Comparison of ENCODE assay signal across 12 cellular contexts in the genomic region with DNA sequence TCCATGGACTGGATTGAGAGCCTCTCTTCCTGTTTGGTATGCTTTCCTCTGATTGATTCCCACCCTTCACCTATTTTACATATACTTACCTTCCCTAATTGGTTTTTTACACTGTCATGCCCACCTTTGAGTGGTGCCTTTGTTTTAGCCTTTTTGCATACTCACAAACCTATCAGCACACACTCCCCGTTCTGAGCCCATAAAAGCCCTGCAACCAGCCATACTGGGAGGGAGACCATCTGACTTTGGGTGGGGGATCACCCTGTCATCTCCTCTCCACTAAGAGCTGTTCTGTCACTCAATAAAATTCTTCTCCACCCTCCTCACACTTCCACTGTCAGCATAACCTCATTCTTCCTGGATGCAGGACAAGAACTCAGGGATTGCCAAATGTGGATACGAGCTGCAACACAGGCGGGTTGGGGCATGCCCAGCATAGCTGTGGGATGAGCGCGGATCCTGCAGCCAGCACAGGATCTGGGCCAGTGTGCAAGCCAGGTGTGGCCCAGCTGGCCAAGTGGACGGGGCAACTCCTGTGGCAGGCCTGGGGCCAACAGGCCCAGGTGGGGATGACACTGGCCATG. TPM values are rescaled to one million over a fixed set of nuclear protein-coding genes. Genes with fewer than 3 reads are reported as not detected.
A peak's percentile ranks its signal among the peaks of the same experiment; 100 is the strongest.
DNase-seq lines count a peak whose midpoint lies in the region; ATAC-seq and TF ChIP-seq lines count a peak whose summit lies in the region.
"Had no signal": no experiment of that assay in that cellular context is flagged by ENCODE, and none has a peak within 500 bp of the region (broad histone marks: within the 10 kb centered on the region; RNA-seq: fewer than 3 reads in every experiment).

No MANE protein-coding gene starts in this region.

- H3K4me1 ChIP-seq in OCI-LY7 (ENCODE audit: insufficient read depth, low read length, poor library complexity, severe bottlenecking) (peaks cover 63% of the 10 kb centered on the region), spleen (peaks cover 0 to 42% (median 13%) of the 10 kb centered on the region in 6 donors)

- no peak for ATAC-seq in HG03135 (IDR thresholded peaks at IDR 0.05; ENCODE audit: unreplicated experiment)
- ATAC-seq: stimulated activated naive B cell treated with anti-CD40 and anti-IgM and Interleukin-4, amounts not matched to agents 10 μg/mL and 1 μg/mL and 100 μg/mL, for 72 hours had no signal

- H3K9me2 ChIP-seq in OCI-LY7 (ENCODE audit: insufficient read depth, low read length), result no peaks in the 10 kb centered on the region

- H3K9me3 ChIP-seq in OCI-LY7 (ENCODE audit: low read length) (no peaks in the 10 kb centered on the region), spleen (peaks cover 0 to 3% (median 0%) of the 10 kb centered on the region in 8 donors)
- H3K9me3 ChIP-seq: pancreas had no signal

- no peaks in the 10 kb centered on the region for H3K27me3 ChIP-seq in spleen (replicated peaks in 1 of 7)
- H3K27me3 ChIP-seq: pancreas had no signal

- CTCF ChIA-PET in OCI-LY7 (lab: Charles Lee; ENCODE audit: unreplicated experiment), result no interaction called here

- H3K36me3 ChIP-seq in OCI-LY7 (ENCODE audit: insufficient read depth, low read length) (no peaks in the 10 kb centered on the region), spleen (no peaks in the 10 kb centered on the region)
- H3K36me3 ChIP-seq: pancreas had no signal

- no peaks in the 10 kb centered on the region for H4K20me1 ChIP-seq in OCI-LY7 (ENCODE audit: insufficient read depth, low read length)

- H3K4me3 ChIP-seq in OCI-LY7 (ENCODE audit: low read depth, low read length, poor library complexity, severe bottlenecking) (no peak overlapping the region), fibroblast of pulmonary artery (replicated peaks; ENCODE audit: low read depth, low read length) (no peak overlapping the region), spleen (no peak overlapping the region)
- H3K4me3 ChIP-seq: pancreas had no signal

- intact Hi-C loops in OCI-LY7 (cut with micrococcal nuclease; ENCODE audit: unreplicated experiment), result no loop called here
- intact Hi-C loops in spleen (cut with DNase I; ENCODE audit: low total_unique reads), result no loop called here

- POLR2A ChIA-PET in OCI-LY7 (lab: Charles Lee), result interaction anchor here (0.7 to 1.8 kb wide), 3 partner anchors 10 to 20 kb away, joined by 4 to 11 read pairs (median 6); partner anchors contain the start of genes MOB1A and MTHFD2

- TF ChIP-seq CTCF in OCI-LY7 (conservative IDR thresholded peaks at IDR 0.05; ENCODE audit: low read length) (no peak), fibroblast of pulmonary artery (IDR thresholded peaks at IDR 0.05; ENCODE audit: low read length, missing control alignments) (no peak), spleen (IDR thresholded peaks at IDR 0.05 in 8 of 11, conservative IDR thresholded peaks at IDR 0.05 in 3 of 11) (no peak)

- no peaks in the 10 kb centered on the region for H3K79me2 ChIP-seq in OCI-LY7 (ENCODE audit: insufficient read depth, low read depth, low read length)

- peak; percentile 46 for DNase-seq in NCI-H2196 (lab: John Stamatoyannopoulos, UW; ENCODE audit: unreplicated experiment)
- DNase-seq in NCI-H2196 treated with DMSO at 0.1 percent for 48 hours (lab: John Stamatoyannopoulos, UW; ENCODE audit: unreplicated experiment), result no peak
- no peak for DNase-seq in OCI-LY7 (ENCODE audit: low spot score)
- peak; percentile 59 for DNase-seq in fibroblast of pulmonary artery (ENCODE audit: low read depth)
- peak; percentile 80 for DNase-seq in spleen
- DNase-seq in NCI-H2227 (lab: John Stamatoyannopoulos, UW; ENCODE audit: unreplicated experiment), result no peak
- DNase-seq in activated effector memory CD4-positive, alpha-beta T cell treated with Interleukin-2 at 50 U/mL for 16 hours, result no peak
- DNase-seq: effector CD8-positive, alpha-beta T cell; NCI-H774; pancreas; stimulated activated naive B cell treated with anti-CD40 and anti-IgM and Interleukin-4, amounts not matched to agents 10 μg/mL and 1 μg/mL and 100 μg/mL, for 72 hours had no signal

- H3K4me2 ChIP-seq in OCI-LY7 (ENCODE audit: low read length), result peak overlapping the region; percentile 6; the same call in 1 of the 2 replicates

- peak overlapping the region; percentile 66 for H2AFZ ChIP-seq in OCI-LY7 (ENCODE audit: low read length)

- TF ChIP-seq POLR2A in spleen (IDR thresholded peaks at IDR 0.05), result no peak

- H3K27ac ChIP-seq in OCI-LY7 (ENCODE audit: low read depth, low read length, poor library complexity, severe bottlenecking), result no peak overlapping the region
- H3K27ac ChIP-seq in spleen, result no peak overlapping the region
- H3K27ac ChIP-seq: pancreas had no signal

- BruUV-seq in OCI-LY7 (replicated peaks; lab: Mats Ljungman, UMichigan), result no TSS peak

- WGBS in spleen, 5 donors, result 88 to 93% (median 89%) methylated on average over 6 of the region's 6 CpGs

RNA-seq across cellular contexts. Expression of gene MOB1A, which starts 9.4 kb away (rescaled TPM):
- 79.1 and 110 TPM in 2 replicates for total RNA-seq in OCI-LY7 (2014; rRNA removed; shearing (Covaris generic))
- 144 and 149 TPM in 2 replicates for total RNA-seq in OCI-LY7 (2022)
- 100 to 1,000 TPM; 144 to 198 (median 177) TPM for total RNA-seq in spleen
- 10 to 100 TPM; 55.0 to 87.1 (median 62.8) TPM for polyA plus RNA-seq in spleen

RNA-seq across cellular contexts. Expression of gene MTHFD2, which starts 10.3 kb away (rescaled TPM):
- 220 and 250 TPM in 2 replicates for total RNA-seq in OCI-LY7 (2014; rRNA removed; shearing (Covaris generic))
- 365 and 375 TPM in 2 replicates for total RNA-seq in OCI-LY7 (2022)
- 10 to 100 TPM; 32.5 to 71.1 (median 45.1) TPM for total RNA-seq in spleen
- polyA plus RNA-seq in spleen, result 10 to 100 TPM; 17.8 to 35.8 (median 26.8) TPM

RNA-seq across cellular contexts. Expression of gene BOLA3, which starts 40.4 kb away (rescaled TPM):
- 33.6 and 45.8 TPM in 2 replicates for total RNA-seq in OCI-LY7 (2014; rRNA removed; shearing (Covaris generic))
- total RNA-seq in OCI-LY7 (2022), result 48.3 and 53.3 TPM in 2 replicates
- 10 to 100 TPM; 12.6 to 39.8 (median 18.8) TPM for total RNA-seq in spleen
- polyA plus RNA-seq in spleen, result 10 to 100 TPM; 33.6 to 41.4 (median 39.3) TPM

Comparison
In these comparisons a context has a peak if more than half of its experiments do, and no peak if none do; other contexts are left out.
1. DNase-seq: peak in NCI-H2196 (single experiment), fibroblast of pulmonary artery (single experiment) and spleen (single experiment); none in NCI-H2196 treated with DMSO at 0.1 percent for 48 hours (single experiment), OCI-LY7 (single experiment), NCI-H2227 (single experiment) and activated effector memory CD4-positive, alpha-beta T cell treated with Interleukin-2 at 50 U/mL for 16 hours (single experiment).